Comparison of ENCODE assay signal across 8 cellular contexts in genomic region chr2:169693344-169693743, GRCh38. TPM values are rescaled to one million over a fixed set of nuclear protein-coding genes. Genes with fewer than 3 reads are reported as not detected.
A peak's percentile ranks its signal among the peaks of the same experiment; 100 is the strongest.
DNase-seq lines count a peak whose midpoint lies in the region; ATAC-seq and TF ChIP-seq lines count a peak whose summit lies in the region.

No MANE protein-coding gene starts in this region.

- no peaks in the 10 kb centered on the region for H4K20me1 ChIP-seq in fibroblast of lung (ENCODE audit: control insufficient read depth, extremely low read depth, insufficient read depth, low read length)

- no peaks in the 10 kb centered on the region for H3K79me2 ChIP-seq in fibroblast of lung (ENCODE audit: control insufficient read depth, insufficient read depth, low read length)

- CTCF ChIA-PET in activated naive CD4-positive, alpha-beta T cell treated with anti-CD3 and anti-CD28 coated beads for 36 hours (lab: Charles Lee) = no interaction called here

- peaks cover 10% of the 10 kb centered on the region for H3K9me3 Mint-ChIP-seq in activated naive CD4-positive, alpha-beta T cell treated with anti-CD3 and anti-CD28 coated beads for 36 hours

- intact Hi-C loops in activated naive CD4-positive, alpha-beta T cell treated with anti-CD3 and anti-CD28 coated beads for 36 hours (cut with micrococcal nuclease) = loop anchor here (5.0 to 10.0 kb wide), 4 partner anchors 234 to 801 kb away; partner anchors contain the start of genes LRP2 and SPC25

- H3K27ac ChIP-seq in fibroblast of lung (ENCODE audit: insufficient read depth, low read length) = no peak overlapping the region

- no peak for DNase-seq in activated naive CD4-positive, alpha-beta T cell treated with anti-CD3 and anti-CD28 coated beads for 36 hours
- no peak for DNase-seq in activated naive CD4-positive, alpha-beta T cell (lab: John Stamatoyannopoulos, UW)
- DNase-seq in RPMI7951 (ENCODE audit: low read depth) (peak; percentile 23), fibroblast of lung (ENCODE audit: low read depth in 2 of 2) (no peak), superior temporal gyrus (ENCODE audit: extremely low spot score) (peak; percentile 52)
- DNase-seq in activated effector memory CD4-positive, alpha-beta T cell treated with Interleukin-2 at 50 U/mL for 16 hours = no peak

- H3K36me3 Mint-ChIP-seq in activated naive CD4-positive, alpha-beta T cell treated with anti-CD3 and anti-CD28 coated beads for 36 hours (ENCODE audit: low read depth) = peaks cover 4% of the 10 kb centered on the region

- H3K4me1 ChIP-seq in fibroblast of lung (ENCODE audit: control insufficient read depth, extremely low read depth, insufficient read depth, low read length) = peaks cover 3% of the 10 kb centered on the region

- no peak overlapping the region for H2AFZ ChIP-seq in fibroblast of lung (ENCODE audit: low read length)

- no peak for ATAC-seq in GM18519 (IDR thresholded peaks at IDR 0.05; ENCODE audit: low FRiP score, unreplicated experiment)
- ATAC-seq in GM21381 (IDR thresholded peaks at IDR 0.05; ENCODE audit: unreplicated experiment) = no peak

- H3K4me1 Mint-ChIP-seq in activated naive CD4-positive, alpha-beta T cell treated with anti-CD3 and anti-CD28 coated beads for 36 hours (ENCODE audit: low read depth) = peaks cover 13% of the 10 kb centered on the region

- H3K27ac Mint-ChIP-seq in activated naive CD4-positive, alpha-beta T cell treated with anti-CD3 and anti-CD28 coated beads for 36 hours = no peak overlapping the region

- H3K4me3 ChIP-seq in fibroblast of lung (replicated peaks in 1 of 4; ENCODE audit: control extremely low read depth in 1 of 4, insufficient read depth in 1 of 4, low read depth in 3 of 4, low read length in 4 of 4) = peak overlapping the region in 1 of 4 experiments; percentile 88

- TF ChIP-seq CTCF in fibroblast of lung (conservative IDR thresholded peaks at IDR 0.05 in 1 of 2, IDR thresholded peaks at IDR 0.05 in 1 of 2; ENCODE audit: low read depth in 1 of 2, low read length in 2 of 2) = peak in 1 of 2 donors; percentile 4

- H3K9me3 ChIP-seq in fibroblast of lung (ENCODE audit: control insufficient read depth, insufficient read depth, low read depth, low read length) = no peaks in the 10 kb centered on the region

- H3K4me3 Mint-ChIP-seq in activated naive CD4-positive, alpha-beta T cell treated with anti-CD3 and anti-CD28 coated beads for 36 hours = peak overlapping the region; percentile 84

- H3K4me2 ChIP-seq in fibroblast of lung (ENCODE audit: extremely low read depth, insufficient read depth, low read length) = peak overlapping the region; percentile 98

- no peak overlapping the region for H3K9ac ChIP-seq in fibroblast of lung (ENCODE audit: insufficient read depth, low read length)

- no peaks in the 10 kb centered on the region for H3K27me3 Mint-ChIP-seq in activated naive CD4-positive, alpha-beta T cell treated with anti-CD3 and anti-CD28 coated beads for 36 hours (ENCODE audit: low read depth)

- no peaks in the 10 kb centered on the region for H3K36me3 ChIP-seq in fibroblast of lung (ENCODE audit: control insufficient read depth, insufficient read depth, low read length)

- H3K27me3 ChIP-seq in fibroblast of lung (ENCODE audit: control insufficient read depth, insufficient read depth, low read length) = peaks cover 3% of the 10 kb centered on the region

RNA-seq across cellular contexts. Expression of gene CFAP210, which starts 0.9 kb away (rescaled TPM):
- total RNA-seq in activated naive CD4-positive, alpha-beta T cell treated with anti-CD3 and anti-CD28 coated beads for 36 hours = not detected
- total RNA-seq in RPMI7951 (2014; rRNA removed; shearing (Covaris generic)) = not detected in 2 replicates
- total RNA-seq in fibroblast of lung = not detected in 2 replicates
- polyA plus RNA-seq in fibroblast of lung = not detected in 2 replicates
- polyA plus RNA-seq in fibroblast of lung (2012) = 0.09 TPM in 1 of 2 replicates, not detected in the other
- not detected in 2 replicates for polyA minus RNA-seq in fibroblast of lung (ENCODE audit: low replicate concordance)

RNA-seq across cellular contexts. Expression of gene PHOSPHO2, which starts 0.9 kb away (rescaled TPM):
- total RNA-seq in activated naive CD4-positive, alpha-beta T cell treated with anti-CD3 and anti-CD28 coated beads for 36 hours = 1 to 10 TPM; 1.2 TPM
- total RNA-seq in RPMI7951 (2014; rRNA removed; shearing (Covaris generic)) = 2.5 and 6.5 TPM in 2 replicates
- 3.9 and 5.4 TPM in 2 replicates for total RNA-seq in fibroblast of lung
- polyA plus RNA-seq in fibroblast of lung = 1.4 and 2.8 TPM in 2 replicates
- polyA plus RNA-seq in fibroblast of lung (2012) = 1.8 and 2.8 TPM in 2 replicates
- polyA minus RNA-seq in fibroblast of lung (ENCODE audit: low replicate concordance) = not detected in 2 replicates

RNA-seq across cellular contexts. Expression of gene KLHL23, which starts 40.3 kb away (rescaled TPM):
- total RNA-seq in activated naive CD4-positive, alpha-beta T cell treated with anti-CD3 and anti-CD28 coated beads for 36 hours = 1 to 10 TPM; 2.7 to 3.0 TPM
- 6.0 and 8.9 TPM in 2 replicates for total RNA-seq in RPMI7951 (2014; rRNA removed; shearing (Covaris generic))
- total RNA-seq in fibroblast of lung = 3.6 and 6.6 TPM in 2 replicates
- polyA plus RNA-seq in fibroblast of lung = 3.2 and 5.6 TPM in 2 replicates
- 2.6 and 4.3 TPM in 2 replicates for polyA plus RNA-seq in fibroblast of lung (2012)
- polyA minus RNA-seq in fibroblast of lung (ENCODE audit: low replicate concordance) = 0.82 and 3.0 TPM in 2 replicates

Comparison
In these comparisons a context has a peak if more than half of its experiments do, and no peak if none do; other contexts are left out.
1. DNase-seq: peak in RPMI7951 (single experiment) and superior temporal gyrus (single experiment); none in activated naive CD4-positive, alpha-beta T cell treated with anti-CD3 and anti-CD28 coated beads for 36 hours (single experiment), activated naive CD4-positive, alpha-beta T cell (0 of 4), fibroblast of lung (0 of 2) and activated effector memory CD4-positive, alpha-beta T cell treated with Interleukin-2 at 50 U/mL for 16 hours (single experiment).